Comparison of ENCODE assay signal across 20 cellular contexts in the genomic region with DNA sequence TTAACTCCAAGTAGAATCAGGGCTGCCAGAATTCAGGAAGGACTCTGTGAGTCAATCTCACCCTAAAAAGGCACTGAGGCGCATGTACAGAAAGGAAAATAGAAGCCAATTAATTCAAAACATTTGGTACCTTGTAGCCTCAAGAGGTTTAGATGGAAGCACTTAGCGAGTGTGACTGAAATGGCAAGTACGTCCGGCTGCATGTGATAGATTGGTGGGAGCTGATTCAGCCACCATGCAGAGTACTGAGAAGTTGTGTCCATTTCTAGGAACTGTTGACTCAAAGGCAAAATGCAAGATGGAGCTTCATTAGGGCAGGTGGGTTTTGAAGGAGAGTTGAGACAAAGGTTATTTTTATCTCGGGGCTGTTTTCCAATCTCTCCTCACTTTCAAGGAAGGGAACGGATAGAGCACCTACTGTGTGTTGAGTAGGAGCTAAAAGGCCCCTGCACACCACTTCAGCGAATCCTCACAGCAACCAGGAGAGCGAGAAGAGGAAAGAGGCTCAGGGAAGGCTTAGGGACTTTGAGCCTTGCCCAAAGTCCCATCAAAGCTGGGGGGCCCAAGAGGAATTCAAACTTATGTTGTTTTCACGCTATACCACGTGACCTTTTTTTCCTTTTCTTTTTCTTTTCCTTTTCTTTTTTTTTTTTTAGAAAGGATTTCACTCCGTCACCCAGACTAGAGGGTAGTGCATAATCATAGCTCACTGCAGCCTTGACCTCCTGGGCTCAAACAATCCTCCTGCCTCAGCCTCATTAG. TPM values are rescaled to one million over a fixed set of nuclear protein-coding genes. Genes with fewer than 3 reads are reported as not detected.
DNase-seq lines count a peak whose midpoint lies in the region; ATAC-seq and TF ChIP-seq lines count a peak whose summit lies in the region.
"Had no signal": no experiment of that assay in that cellular context is flagged by ENCODE, and none has a peak within 500 bp of the region (broad histone marks: within the 10 kb centered on the region; RNA-seq: fewer than 3 reads in every experiment).

No MANE protein-coding gene starts in this region.

- peak; percentile 42 for DNase-seq in activated CD8-positive, alpha-beta memory T cell treated with anti-CD3 and anti-CD28 coated beads, Interleukin-2, amount 10 ng/mL, durations not matched to agents 7 days and 5 days
- no peak for DNase-seq in activated CD8-positive, alpha-beta memory T cell treated with anti-CD3 and anti-CD28 coated beads for 24 hours
- no peak for DNase-seq in GM23338 (ENCODE audit: low spot score)
- DNase-seq in adrenal gland, result no peak
- DNase-seq in renal cortical epithelial cell (ENCODE audit: low read depth), result peak; percentile 58
- DNase-seq in NCI-H1092 (lab: John Stamatoyannopoulos, UW), result no peak
- DNase-seq in thyroid gland, result no peak
- DNase-seq in NCI-H748 (lab: John Stamatoyannopoulos, UW; ENCODE audit: unreplicated experiment), result no peak
- DNase-seq: activated CD4-positive, alpha-beta T cell treated with anti-CD3 and anti-CD28 coated beads for 1 hour; activated CD8-positive, alpha-beta memory T cell treated with anti-CD3 and anti-CD28 coated beads, Interleukin-2, amount 50 U/mL, for 4 hours; activated effector memory CD4-positive, alpha-beta T cell treated with anti-CD3 and anti-CD28 coated beads, Interleukin-2, amount 50 U/mL, for 16 hours; NCI-H1694 treated with DMSO at 0.1 percent for 48 hours; occipital lobe; retina; stimulated activated CD4-positive, alpha-beta T cell treated with anti-CD3 and anti-CD28 coated beads, Interleukin-12 subunit alpha, Interleukin-12 subunit beta, amount 100 ng/mL, for 4 hours; uterus had no signal

- H3F3A ChIP-seq in GM23338 (replicated peaks; ENCODE audit: low read depth), result no peaks in the 10 kb centered on the region

- no peak overlapping the region for H3K4me2 ChIP-seq in GM23338

- 74 to 85% (median 81%) methylated on average over 11 of the region's 11 CpGs for WGBS in adrenal gland, 4 donors
- 84 to 88% methylated on average over 11 of the region's 11 CpGs for WGBS in thyroid gland, 2 donors

- H3K79me2 ChIP-seq in GM23338 (replicated peaks; ENCODE audit: insufficient read depth), result no peaks in the 10 kb centered on the region

- no peak overlapping the region for H3K4me3 ChIP-seq in GM23338
- no peak overlapping the region for H3K4me3 ChIP-seq in adrenal gland
- no peak overlapping the region for H3K4me3 ChIP-seq in thyroid gland (replicated peaks in 1 of 3)
- H3K4me3 ChIP-seq: uterus had no signal

- H2AFZ ChIP-seq in GM23338, result peak overlapping the region; percentile 80

- H3K9me3 ChIP-seq in adrenal gland (replicated peaks in 1 of 3) (no peaks in the 10 kb centered on the region), thyroid gland (no peaks in the 10 kb centered on the region)
- H3K9me3 ChIP-seq: uterus had no signal

- H3K9me3 Mint-ChIP-seq in activated CD8-positive, alpha-beta memory T cell treated with anti-CD3 and anti-CD28 coated beads, Interleukin-2, amount 10 ng/mL, durations not matched to agents 7 days and 5 days (ENCODE audit: low read depth), result peaks cover 5% of the 10 kb centered on the region
- H3K9me3 Mint-ChIP-seq in GM23338, result peaks cover 6% of the 10 kb centered on the region
- H3K9me3 Mint-ChIP-seq: central memory CD8-positive, alpha-beta T cell had no signal

- no peaks in the 10 kb centered on the region for H3K27me3 ChIP-seq in GM23338 (ENCODE audit: insufficient read depth)
- H3K27me3 ChIP-seq in adrenal gland, result no peaks in the 10 kb centered on the region
- no peaks in the 10 kb centered on the region for H3K27me3 ChIP-seq in thyroid gland
- H3K27me3 ChIP-seq: uterus had no signal

- no peak for TF ChIP-seq CTCF in GM23338 (conservative IDR thresholded peaks at IDR 0.05; ENCODE audit: low read depth in 2 of 2)
- TF ChIP-seq CTCF in adrenal gland (IDR thresholded peaks at IDR 0.05), result no peak
- TF ChIP-seq CTCF in thyroid gland (IDR thresholded peaks at IDR 0.05), result no peak

- intact Hi-C loops in adrenal gland (cut with DNase I), result no loop called here
- intact Hi-C loops in thyroid gland (cut with DNase I), result no loop called here

- H3K4me3 Mint-ChIP-seq in activated CD8-positive, alpha-beta memory T cell treated with anti-CD3 and anti-CD28 coated beads, Interleukin-2, amount 10 ng/mL, durations not matched to agents 7 days and 5 days, result no peak overlapping the region
- H3K4me3 Mint-ChIP-seq in GM23338, result no peak overlapping the region
- H3K4me3 Mint-ChIP-seq: CD14-positive monocyte; central memory CD8-positive, alpha-beta T cell had no signal

- peaks cover 10% of the 10 kb centered on the region for H3K27me3 Mint-ChIP-seq in activated CD8-positive, alpha-beta memory T cell treated with anti-CD3 and anti-CD28 coated beads, Interleukin-2, amount 10 ng/mL, durations not matched to agents 7 days and 5 days
- H3K27me3 Mint-ChIP-seq in GM23338 (ENCODE audit: insufficient read depth, low read depth, poor library complexity), result peaks cover 15% of the 10 kb centered on the region

- H3K27ac ChIP-seq in GM23338 (ENCODE audit: low read depth) (no peak overlapping the region), adrenal gland (peak overlapping the region in 3 of 5 donors; percentile 29 to 71 (median 61)), thyroid gland (no peak overlapping the region)
- H3K27ac ChIP-seq: HL-60, uterus had no signal

- H3K27ac Mint-ChIP-seq in activated CD8-positive, alpha-beta memory T cell treated with anti-CD3 and anti-CD28 coated beads, Interleukin-2, amount 10 ng/mL, durations not matched to agents 7 days and 5 days, result no peak overlapping the region
- no peak overlapping the region for H3K27ac Mint-ChIP-seq in GM23338
- H3K27ac Mint-ChIP-seq: CD14-positive monocyte had no signal

- ATAC-seq in activated CD8-positive, alpha-beta memory T cell treated with anti-CD3 and anti-CD28 coated beads, Interleukin-2, amount 10 ng/mL, durations not matched to agents 7 days and 5 days, result peak; percentile 45
- ATAC-seq in GM23338, result no peak
- ATAC-seq: SK-N-SH treated with all-trans-retinoic acid at 6 μM for 48 hours had no signal

- no peaks in the 10 kb centered on the region for H4K20me1 ChIP-seq in GM23338 (replicated peaks; ENCODE audit: insufficient read depth)

- no peaks in the 10 kb centered on the region for H3K36me3 Mint-ChIP-seq in activated CD8-positive, alpha-beta memory T cell treated with anti-CD3 and anti-CD28 coated beads, Interleukin-2, amount 10 ng/mL, durations not matched to agents 7 days and 5 days
- peaks cover 3% of the 10 kb centered on the region; the same call in 1 of the 3 replicates for H3K36me3 Mint-ChIP-seq in GM23338 (ENCODE audit: low read depth)

- H3K4me1 Mint-ChIP-seq in activated CD8-positive, alpha-beta memory T cell treated with anti-CD3 and anti-CD28 coated beads, Interleukin-2, amount 10 ng/mL, durations not matched to agents 7 days and 5 days, result peaks cover 11% of the 10 kb centered on the region
- H3K4me1 Mint-ChIP-seq in GM23338, result no peaks in the 10 kb centered on the region
- H3K4me1 Mint-ChIP-seq: central memory CD8-positive, alpha-beta T cell had no signal

- CTCF ChIA-PET in activated CD8-positive, alpha-beta memory T cell treated with anti-CD3 and anti-CD28 coated beads, Interleukin-2, amount 10 ng/mL, durations not matched to agents 7 days and 5 days (lab: Charles Lee), result no interaction called here

- 0 out of 2 replicates have a peak, but pooled peaks cover 3% of the 10 kb centered on the region for H3K9me2 ChIP-seq in GM23338 (ENCODE audit: insufficient read depth)

- H3K4me1 ChIP-seq in GM23338 (ENCODE audit: insufficient read depth) (no peaks in the 10 kb centered on the region), adrenal gland (replicated peaks in 1 of 2) (peaks cover 4 to 36% of the 10 kb centered on the region in 2 donors), thyroid gland (no peaks in the 10 kb centered on the region)
- H3K4me1 ChIP-seq: uterus had no signal

- H3K36me3 ChIP-seq in GM23338 (ENCODE audit: insufficient read depth), result no peaks in the 10 kb centered on the region; the same call in 1 of the 2 replicates
- H3K36me3 ChIP-seq in adrenal gland (replicated peaks in 1 of 2), result no peaks in the 10 kb centered on the region
- no peaks in the 10 kb centered on the region for H3K36me3 ChIP-seq in thyroid gland
- H3K36me3 ChIP-seq: uterus had no signal

- TF ChIP-seq POLR2A in adrenal gland (IDR thresholded peaks at IDR 0.05), result no peak
- TF ChIP-seq POLR2A in thyroid gland (IDR thresholded peaks at IDR 0.05), result no peak

TF ChIP-seq in GM23338, 12 proteins besides CTCF, POLR2A, EP300 and RAD21 (continues in another document):
- TF ChIP-seq JUNB (IDR thresholded peaks at IDR 0.05; ENCODE audit: unreplicated experiment), result no peak
- no peak for TF ChIP-seq STAT1 (IDR thresholded peaks at IDR 0.05; ENCODE audit: unreplicated experiment)
- TF ChIP-seq ZNF331 (CRISPR knock-in tag; IDR thresholded peaks at IDR 0.05; ENCODE audit: low read depth), result no peak

RNA-seq across cellular contexts. Expression of gene CPEB4, which starts 34.6 kb away (rescaled TPM):
- total RNA-seq in activated CD8-positive, alpha-beta memory T cell treated with anti-CD3 and anti-CD28 coated beads, Interleukin-2, amount 10 ng/mL, durations not matched to agents 7 days and 5 days, result 10 to 100 TPM; 12.5 to 15.8 TPM
- total RNA-seq in GM23338 (2014; rRNA removed; shearing (Covaris generic)), result 7.3 and 10.2 TPM in 2 replicates
- 4.7 and 5.9 TPM in 2 replicates for polyA plus RNA-seq in GM23338 (2016; fragmentation: Nextera tagmentation; extraction: Ambion mirVana)
- 100 to 1,000 TPM; 107 to 381 (median 155) TPM for total RNA-seq in adrenal gland
- polyA plus RNA-seq in adrenal gland, result 10 to 100 TPM; 34.4 to 60.2 (median 42.9) TPM
- total RNA-seq in renal cortical epithelial cell, result 33.0 and 66.6 TPM in 2 replicates
- total RNA-seq in thyroid gland, result 10 to 100 TPM; 51.5 to 69.5 (median 66.1) TPM

Comparison
In these comparisons a context has a peak if more than half of its experiments do, and no peak if none do; other contexts are left out.
1. DNase-seq: peak in activated CD8-positive, alpha-beta memory T cell treated with anti-CD3 and anti-CD28 coated beads, Interleukin-2, amount 10 ng/mL, durations not matched to agents 7 days and 5 days (single experiment) and renal cortical epithelial cell (single experiment); none in activated CD8-positive, alpha-beta memory T cell treated with anti-CD3 and anti-CD28 coated beads for 24 hours (single experiment), GM23338 (single experiment), adrenal gland (0 of 7), NCI-H1092 (single experiment), thyroid gland (0 of 2) and NCI-H748 (single experiment).
2. H3K27ac ChIP-seq: peak in adrenal gland (3 of 5); none in GM23338 (single experiment) and thyroid gland (0 of 3).